ENCODE assay signal across 8 cellular contexts in the genomic region with DNA sequence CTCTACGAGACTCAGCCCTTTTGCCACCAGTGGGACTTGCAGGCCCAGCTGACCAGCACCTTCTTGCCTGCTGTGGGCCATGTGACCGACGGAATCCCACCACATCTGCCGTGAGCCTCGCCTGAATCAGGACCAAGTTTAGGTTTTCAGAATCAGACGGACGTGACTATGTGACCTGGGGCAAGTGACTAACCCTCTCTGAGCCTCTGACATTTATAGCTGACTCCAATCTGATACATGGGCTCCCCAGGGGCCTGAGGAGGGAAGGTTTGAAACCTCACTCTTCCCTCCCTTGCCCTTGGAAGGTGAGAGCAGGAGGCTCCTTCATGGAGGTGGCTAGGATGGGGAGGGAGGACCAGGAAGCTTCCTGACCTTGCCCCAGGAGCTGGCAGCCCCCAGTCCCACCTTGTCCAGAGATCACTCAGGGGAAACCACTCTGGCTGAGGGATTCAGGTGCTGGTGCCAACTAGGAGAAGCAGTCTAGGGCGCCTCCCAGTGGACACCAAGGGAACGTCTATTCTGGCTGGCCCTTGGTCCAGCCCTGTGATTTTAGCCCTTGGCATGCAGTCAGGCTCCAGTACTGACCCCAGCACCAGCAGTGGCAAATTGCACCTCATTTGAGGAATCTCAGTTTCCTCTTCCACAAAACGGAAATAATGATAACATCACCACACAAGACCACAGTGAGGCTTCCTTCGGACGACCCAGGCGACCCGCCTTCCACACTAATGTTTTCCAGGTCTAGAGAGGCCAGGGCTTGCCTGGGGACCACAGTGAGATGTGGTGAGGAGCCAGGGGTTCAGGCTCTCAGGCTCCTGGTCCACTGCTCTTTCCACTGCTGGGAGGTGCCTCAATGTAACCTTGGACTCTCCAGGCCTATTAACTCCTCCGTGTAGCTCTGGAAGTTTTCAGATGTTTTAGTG. TPM values are rescaled to one million over a fixed set of nuclear protein-coding genes. Genes with fewer than 3 reads are reported as not detected.
A peak's percentile ranks its signal among the peaks of the same experiment; 100 is the strongest.
DNase-seq lines count a peak whose midpoint lies in the region; TF ChIP-seq lines count a peak whose summit lies in the region.

No MANE protein-coding gene starts in this region.

- H3K79me2 ChIP-seq in KMS-11 (ENCODE audit: insufficient read depth, low read depth): no peaks in the 10 kb centered on the region

- DNase-seq in DMS79 (lab: John Stamatoyannopoulos, UW) (peak; percentile 19), RWPE1 (ENCODE audit: low spot score) (peak; percentile 71), breast epithelium (ENCODE audit: low spot score in 2 of 2) (peak; percentile 47 to 78), kidney epithelial cell (ENCODE audit: low read depth) (no peak), KG1 (lab: John Stamatoyannopoulos, UW) (no peak), NCI-H2171 treated with DMSO at 0.1 percent for 48 hours (lab: John Stamatoyannopoulos, UW) (no peak)
- peak; percentile 19 to 34 for DNase-seq in stimulated activated CD8-positive, alpha-beta memory T cell treated with anti-CD3 and anti-CD28 coated beads, Interleukin-2, amount 100 ng/mL, for 48 hours (ENCODE audit: low read depth in 2 of 2)

- no peak overlapping the region for H2AFZ ChIP-seq in KMS-11 (ENCODE audit: low read depth)

- H4K20me1 ChIP-seq in KMS-11 (ENCODE audit: insufficient read depth): no peaks in the 10 kb centered on the region

- no peak overlapping the region for H3K9ac ChIP-seq in KMS-11

- CTCF ChIA-PET in RWPE1 (lab: Yijun Ruan, JAX): interaction anchor here (0.6 to 2.8 kb wide), 18 partner anchors 8 to 841 kb away, joined by 3 to 16 read pairs (median 3); no protein-coding TSS in a partner anchor

- TF ChIP-seq CTCF in KMS-11 (conservative IDR thresholded peaks at IDR 0.05; ENCODE audit: low read depth, low read length): peak; percentile 67
- peak; percentile 80 for TF ChIP-seq CTCF in RWPE1 (conservative IDR thresholded peaks at IDR 0.05; ENCODE audit: low read depth)
- TF ChIP-seq CTCF in breast epithelium (IDR thresholded peaks at IDR 0.05): peak; percentile 78 to 86 (median 81)
- TF ChIP-seq CTCF in kidney epithelial cell (IDR thresholded peaks at IDR 0.05; ENCODE audit: insufficient read depth, low read length, poor library complexity, severe bottlenecking): peak; percentile 89

- H3K4me1 ChIP-seq in KMS-11 (ENCODE audit: low read depth, poor library complexity, severe bottlenecking) (no peaks in the 10 kb centered on the region), breast epithelium (no peaks in the 10 kb centered on the region)

- no peak overlapping the region for H3K4me2 ChIP-seq in KMS-11

- intact Hi-C loops in breast epithelium (cut with DNase I; ENCODE audit: low total_unique reads): no loop called here

- H3K36me3 ChIP-seq in KMS-11 (ENCODE audit: insufficient read depth): no peaks in the 10 kb centered on the region
- no peaks in the 10 kb centered on the region for H3K36me3 ChIP-seq in breast epithelium
- no peaks in the 10 kb centered on the region for H3K36me3 ChIP-seq in kidney epithelial cell (ENCODE audit: control insufficient read depth, insufficient read depth, low read length)

- H3K27ac ChIP-seq in KMS-11 (no peak overlapping the region), RWPE1 (no peak overlapping the region), breast epithelium (peak overlapping the region; percentile 35 to 75)

- peaks cover 69% of the 10 kb centered on the region for H3K27me3 ChIP-seq in KMS-11 (ENCODE audit: insufficient read depth, low read depth)
- H3K27me3 ChIP-seq in breast epithelium: no peaks in the 10 kb centered on the region
- H3K27me3 ChIP-seq in kidney epithelial cell (ENCODE audit: control insufficient read depth, insufficient read depth, low read length): peaks cover 17% of the 10 kb centered on the region

- H3K9me3 ChIP-seq in breast epithelium: no peaks in the 10 kb centered on the region

- H3K4me3 ChIP-seq in KMS-11 (IDR thresholded peaks at IDR 0.05; ENCODE audit: insufficient read depth, low read depth, low read length) (no peak overlapping the region), breast epithelium (no peak overlapping the region), kidney epithelial cell (ENCODE audit: low read depth, low read length) (no peak overlapping the region)

- TF ChIP-seq POLR2A in breast epithelium (IDR thresholded peaks at IDR 0.05): no peak

- POLR2A ChIA-PET in RWPE1 (lab: Yijun Ruan, JAX; ENCODE audit: low non-redundant PET): no interaction called here

RNA-seq across cellular contexts. Expression of gene SYT7, which starts 47.2 kb away (rescaled TPM):
- total RNA-seq in breast epithelium (10 to 100 TPM in 2 of 3 donors, 1 to 10 TPM in 1; 1.9 to 11.7 (median 10.8) TPM), kidney epithelial cell (12.7 and 15.9 TPM in 2 replicates)

RNA-seq across cellular contexts. Expression of gene DAGLA, which starts 52.1 kb away (rescaled TPM):
- 1 to 10 TPM; 2.4 to 4.5 (median 3.3) TPM for total RNA-seq in breast epithelium
- 4.6 and 4.7 TPM in 2 replicates for total RNA-seq in kidney epithelial cell

Comparison
In these comparisons a context has a peak if more than half of its experiments do, and no peak if none do; other contexts are left out.
1. DNase-seq: peak in DMS79 (single experiment), RWPE1 (single experiment), breast epithelium (2 of 2) and stimulated activated CD8-positive, alpha-beta memory T cell treated with anti-CD3 and anti-CD28 coated beads, Interleukin-2, amount 100 ng/mL, for 48 hours (2 of 2); none in kidney epithelial cell (single experiment), KG1 (single experiment) and NCI-H2171 treated with DMSO at 0.1 percent for 48 hours (single experiment).
2. H3K27ac ChIP-seq: peak in breast epithelium (2 of 2); none in KMS-11 (single experiment) and RWPE1 (single experiment).
3. Peak in every context shown above with its lines, with median percentiles within 50 percentile points of each other: CTCF ChIP-seq.